19 cellular contexts compared by ENCODE assay signal in the genomic region with DNA sequence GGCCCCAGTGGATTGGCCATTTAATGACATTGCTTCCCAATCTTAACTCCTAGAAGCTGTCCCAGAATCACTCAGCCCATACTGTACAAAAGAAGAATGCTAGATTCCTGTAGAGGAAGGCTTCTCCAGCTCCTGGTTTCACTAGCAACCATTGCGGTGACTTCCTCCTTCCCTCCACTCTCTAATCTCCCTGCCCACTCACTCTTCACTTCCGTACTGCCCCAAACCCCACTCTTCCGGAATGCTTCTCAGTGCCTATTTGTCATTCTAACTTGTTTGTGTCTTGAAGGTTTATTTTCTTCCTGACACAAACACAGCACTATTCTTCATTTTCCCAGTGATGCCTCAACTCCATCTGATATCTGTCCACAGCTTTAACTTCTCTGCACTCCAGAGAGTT.
"Had no signal": no experiment of that assay in that cellular context is flagged by ENCODE, and none has a peak within 500 bp of the region (broad histone marks: within the 10 kb centered on the region; RNA-seq: fewer than 3 reads in every experiment).

No MANE protein-coding gene starts in this region.

- H3K27ac Mint-ChIP-seq: activated naive CD8-positive, alpha-beta T cell treated with anti-CD3 and anti-CD28 coated beads for 36 hours; activated T-cell treated with anti-CD3 and anti-CD28 coated beads, Interleukin-2, amount 50 U/mL, for 72 hours; brain; naive B cell; T-helper 2 cell treated with Interferon-gamma antibody and Interleukin-4, amounts not matched to agents 5 μg/mL and 100 μg/mL, for 36 hours had no signal

- H3K4me3 Mint-ChIP-seq: activated naive CD8-positive, alpha-beta T cell treated with anti-CD3 and anti-CD28 coated beads for 36 hours; activated T-cell treated with anti-CD3 and anti-CD28 coated beads, Interleukin-2, amount 50 U/mL, for 72 hours; brain; naive B cell; T-helper 2 cell treated with Interferon-gamma antibody and Interleukin-4, amounts not matched to agents 5 μg/mL and 100 μg/mL, for 36 hours had no signal

- H3K9me3 Mint-ChIP-seq: activated naive CD8-positive, alpha-beta T cell treated with anti-CD3 and anti-CD28 coated beads for 36 hours; T-helper 2 cell treated with Interferon-gamma antibody and Interleukin-4, amounts not matched to agents 5 μg/mL and 100 μg/mL, for 36 hours had no signal

- H2AFZ ChIP-seq: parathyroid adenoma had no signal

- FAIRE-seq: keratinocyte had no signal

- ATAC-seq: activated T-cell treated with anti-CD3 and anti-CD28 coated beads, Interleukin-2, amount 50 U/mL, for 72 hours; left lung had no signal

- H3K79me2 ChIP-seq: parathyroid adenoma had no signal

- H3K36me3 ChIP-seq: esophagus muscularis mucosa, left lung, sigmoid colon had no signal

- H3K4me1 Mint-ChIP-seq: activated naive CD8-positive, alpha-beta T cell treated with anti-CD3 and anti-CD28 coated beads for 36 hours; brain; naive B cell had no signal

- DNase-seq: activated CD4-positive, alpha-beta T cell treated with anti-CD3 and anti-CD28 coated beads for 48 hours; activated CD8-positive, alpha-beta memory T cell treated with anti-CD3 and anti-CD28 coated beads, Interleukin-2, amount 50 U/mL, for 48 hours; activated gamma-delta T cell; activated naive CD8-positive, alpha-beta T cell treated with anti-CD3 and anti-CD28 coated beads for 36 hours; activated T-cell treated with anti-CD3 and anti-CD28 coated beads, Interleukin-2, amount 50 U/mL, for 72 hours; amygdala; central memory CD4-positive, alpha-beta T cell; hippocampal formation; left lung; mammary epithelial cell; naive B cell; sigmoid colon; stimulated activated CD4-positive, alpha-beta T cell treated with anti-CD3 and anti-CD28 coated beads, Interleukin-1b, Interleukin-23, amount 100 ng/mL, for 48 hours had no signal

- H3K9ac ChIP-seq: parathyroid adenoma had no signal

- H3K36me3 Mint-ChIP-seq: activated naive CD8-positive, alpha-beta T cell treated with anti-CD3 and anti-CD28 coated beads for 36 hours; brain; naive B cell had no signal

- H3K27me3 ChIP-seq: esophagus muscularis mucosa, left lung, sigmoid colon had no signal

- H3K4me3 ChIP-seq: coronary artery, esophagus muscularis mucosa, left lung, sigmoid colon had no signal

- H3K9me3 ChIP-seq: esophagus muscularis mucosa, left lung, sigmoid colon had no signal

- H3K27ac ChIP-seq: coronary artery, esophagus muscularis mucosa, left lung, parathyroid adenoma, sigmoid colon had no signal

- H3K4me1 ChIP-seq: esophagus muscularis mucosa, left lung, parathyroid adenoma, sigmoid colon had no signal

- H3K27me3 Mint-ChIP-seq: activated naive CD8-positive, alpha-beta T cell treated with anti-CD3 and anti-CD28 coated beads for 36 hours; brain; naive B cell had no signal
